Comparison of ENCODE assay signal across 15 cellular contexts in genomic region chr1:200526709-200527612, GRCh38.
DNase-seq lines count a peak whose midpoint lies in the region; ATAC-seq and TF ChIP-seq lines count a peak whose summit lies in the region.
"Had no signal": no experiment of that assay in that cellular context is flagged by ENCODE, and none has a peak within 500 bp of the region (broad histone marks: within the 10 kb centered on the region; RNA-seq: fewer than 3 reads in every experiment).

No MANE protein-coding gene starts in this region.

- DNase-seq in activated naive CD8-positive, alpha-beta T cell treated with anti-CD3 and anti-CD28 coated beads, Interleukin-2, amount 50 U/mL, for 24 hours, result no peak
- no peak for DNase-seq in activated naive CD8-positive, alpha-beta T cell treated with anti-CD3 and anti-CD28 coated beads for 36 hours
- DNase-seq in WTC11 (ENCODE audit: low spot score) (no peak), stromal cell of bone marrow (ENCODE audit: low read depth) (peak; percentile 50), ascending aorta (ENCODE audit: low spot score in 2 of 2) (no peak), DMS79 treated with DMSO at 0.1 percent for 48 hours (lab: John Stamatoyannopoulos, UW) (no peak)
- no peak for DNase-seq in activated naive CD4-positive, alpha-beta T cell treated with Interleukin-2 at 50 U/mL for 16 hours
- DNase-seq: activated CD4-positive, alpha-beta T cell treated with anti-CD3 and anti-CD28 coated beads for 1 hour; DND-41; NCI-H1105 treated with DMSO at 0.1 percent for 48 hours; NK-92 treated with Interleukin-12 subunit alpha and Interleukin-12 subunit beta, amount 100 ng/mL, for 24 hours; right lobe of liver; upper lobe of left lung had no signal

- POLR2A ChIA-PET in WTC11 (lab: Charles Lee), result interaction anchor here (0.6 kb wide), 1 partner anchor 860 kb away, joined by 5 read pairs; no protein-coding TSS in a partner anchor

- no peaks in the 10 kb centered on the region for H3K27me3 Mint-ChIP-seq in activated naive CD8-positive, alpha-beta T cell treated with anti-CD3 and anti-CD28 coated beads, Interleukin-2, amount 50 U/mL, for 24 hours
- H3K27me3 Mint-ChIP-seq in activated naive CD8-positive, alpha-beta T cell treated with anti-CD3 and anti-CD28 coated beads for 36 hours, result no peaks in the 10 kb centered on the region
- peaks cover 3% of the 10 kb centered on the region; the same call in 1 of the 2 replicates for H3K27me3 Mint-ChIP-seq in WTC11 (ENCODE audit: low read depth)

- no peak overlapping the region for H3K27ac ChIP-seq in ascending aorta
- H3K27ac ChIP-seq: right lobe of liver, upper lobe of left lung had no signal

- no peaks in the 10 kb centered on the region for H3K36me3 Mint-ChIP-seq in activated naive CD8-positive, alpha-beta T cell treated with anti-CD3 and anti-CD28 coated beads, Interleukin-2, amount 50 U/mL, for 24 hours (ENCODE audit: low read depth)
- no peaks in the 10 kb centered on the region for H3K36me3 Mint-ChIP-seq in activated naive CD8-positive, alpha-beta T cell treated with anti-CD3 and anti-CD28 coated beads for 36 hours
- no peaks in the 10 kb centered on the region for H3K36me3 Mint-ChIP-seq in WTC11

- no peaks in the 10 kb centered on the region for H3K9me3 Mint-ChIP-seq in activated naive CD8-positive, alpha-beta T cell treated with anti-CD3 and anti-CD28 coated beads, Interleukin-2, amount 50 U/mL, for 24 hours
- H3K9me3 Mint-ChIP-seq in activated naive CD8-positive, alpha-beta T cell treated with anti-CD3 and anti-CD28 coated beads for 36 hours, result no peaks in the 10 kb centered on the region
- no peaks in the 10 kb centered on the region for H3K9me3 Mint-ChIP-seq in WTC11
- H3K9me3 Mint-ChIP-seq: activated T-helper 2 cell treated with anti-CD3 and anti-CD28 coated beads, Interferon-gamma antibody, Interleukin-2, Interleukin-4, amounts not matched to agents 10 μg/mL and 5 μg/mL and 100 μg/mL, durations not matched to agents 14 hours and 24 hours and 36 hours had no signal

- peaks cover 34% of the 10 kb centered on the region for H3K4me1 Mint-ChIP-seq in activated naive CD8-positive, alpha-beta T cell treated with anti-CD3 and anti-CD28 coated beads, Interleukin-2, amount 50 U/mL, for 24 hours
- H3K4me1 Mint-ChIP-seq in activated naive CD8-positive, alpha-beta T cell treated with anti-CD3 and anti-CD28 coated beads for 36 hours, result peaks cover 26% of the 10 kb centered on the region
- peaks cover 21% of the 10 kb centered on the region for H3K4me1 Mint-ChIP-seq in WTC11

- no peak overlapping the region for H3K4me3 ChIP-seq in ascending aorta
- H3K4me3 ChIP-seq: right lobe of liver, upper lobe of left lung had no signal

- no peaks in the 10 kb centered on the region for H3K36me3 ChIP-seq in ascending aorta
- H3K36me3 ChIP-seq: right lobe of liver, upper lobe of left lung had no signal

- no peak overlapping the region for H3K4me3 Mint-ChIP-seq in activated naive CD8-positive, alpha-beta T cell treated with anti-CD3 and anti-CD28 coated beads, Interleukin-2, amount 50 U/mL, for 24 hours
- no peak overlapping the region for H3K4me3 Mint-ChIP-seq in activated naive CD8-positive, alpha-beta T cell treated with anti-CD3 and anti-CD28 coated beads for 36 hours
- H3K4me3 Mint-ChIP-seq in WTC11, result no peak overlapping the region

- no peaks in the 10 kb centered on the region for H3K9me3 ChIP-seq in ascending aorta
- H3K9me3 ChIP-seq: right lobe of liver, upper lobe of left lung had no signal

- H3K27me3 ChIP-seq in ascending aorta, result no peaks in the 10 kb centered on the region
- H3K27me3 ChIP-seq: right lobe of liver, upper lobe of left lung had no signal

- intact Hi-C loops in ascending aorta (cut with DNase I), result no loop called here

- ATAC-seq in activated naive CD8-positive, alpha-beta T cell treated with anti-CD3 and anti-CD28 coated beads, Interleukin-2, amount 50 U/mL, for 24 hours, result peak; percentile 17
- ATAC-seq in HG02938 (IDR thresholded peaks at IDR 0.05; ENCODE audit: unreplicated experiment) (peak; percentile 56), WTC11 (no peak)

- TF ChIP-seq CTCF in WTC11 (IDR thresholded peaks at IDR 0.05) (no peak), ascending aorta (IDR thresholded peaks at IDR 0.05) (no peak)

- CTCF ChIA-PET in WTC11 (lab: Charles Lee), result interaction anchor here (1.0 to 1.6 kb wide), 4 partner anchors 9 to 265 kb away, joined by 3 to 4 read pairs (median 3); no protein-coding TSS in a partner anchor

- H3K4me1 ChIP-seq in ascending aorta, result peaks cover 0 to 3% of the 10 kb centered on the region in 2 donors
- H3K4me1 ChIP-seq: right lobe of liver, upper lobe of left lung had no signal

- H3K27ac Mint-ChIP-seq in activated naive CD8-positive, alpha-beta T cell treated with anti-CD3 and anti-CD28 coated beads, Interleukin-2, amount 50 U/mL, for 24 hours, result no peak overlapping the region
- H3K27ac Mint-ChIP-seq in activated naive CD8-positive, alpha-beta T cell treated with anti-CD3 and anti-CD28 coated beads for 36 hours, result no peak overlapping the region
- H3K27ac Mint-ChIP-seq in WTC11, result no peak overlapping the region
- H3K27ac Mint-ChIP-seq: activated T-helper 2 cell treated with anti-CD3 and anti-CD28 coated beads, Interferon-gamma antibody, Interleukin-2, Interleukin-4, amounts not matched to agents 10 μg/mL and 5 μg/mL and 100 μg/mL, durations not matched to agents 14 hours and 24 hours and 36 hours had no signal

TF ChIP-seq in WTC11, 78 proteins besides CTCF, POLR2A, EP300 and RAD21:
- TF ChIP-seq CBFB (CRISPR knock-in tag; IDR thresholded peaks at IDR 0.05; ENCODE audit: low read depth), result no peak
- TF ChIP-seq ETV6 (CRISPR knock-in tag; IDR thresholded peaks at IDR 0.05), result no peak
- TF ChIP-seq ZNF423 (CRISPR knock-in tag; IDR thresholded peaks at IDR 0.05), result peak; percentile 66
- TF ChIP-seq ZBTB43 (CRISPR knock-in tag; IDR thresholded peaks at IDR 0.05), result no peak
- no peak for TF ChIP-seq FOXK1 (CRISPR knock-in tag; IDR thresholded peaks at IDR 0.05)
- TF ChIP-seq EMX1 (CRISPR knock-in tag; IDR thresholded peaks at IDR 0.05), result no peak
- no peak for TF ChIP-seq HMGA2 (CRISPR knock-in tag; IDR thresholded peaks at IDR 0.05)
